17 cellular contexts compared by ENCODE assay signal in genomic region chr7:139886899-139887298, GRCh38. TPM values are rescaled to one million over a fixed set of nuclear protein-coding genes. Genes with fewer than 3 reads are reported as not detected.
DNase-seq lines count a peak whose midpoint lies in the region; ATAC-seq and TF ChIP-seq lines count a peak whose summit lies in the region.
"Had no signal": no experiment of that assay in that cellular context is flagged by ENCODE, and none has a peak within 500 bp of the region (broad histone marks: within the 10 kb centered on the region; RNA-seq: fewer than 3 reads in every experiment).

No MANE protein-coding gene starts in this region.

- H3K4me1 Mint-ChIP-seq in CD14-positive monocyte, result peaks cover 56% of the 10 kb centered on the region
- peaks cover 12% of the 10 kb centered on the region for H3K4me1 Mint-ChIP-seq in activated T-helper 17 cell treated with anti-CD3 and anti-CD28 coated beads, Interleukin-2, amount 50 U/mL, for 72 hours
- peaks cover 78 to 82% of the 10 kb centered on the region in 2 donors for H3K4me1 Mint-ChIP-seq in natural killer cell treated with Interleukin-12 subunit alpha and Interleukin-12 subunit beta and Interleukin-15 and Interleukin-18, amount 100 ng/mL, for 72 hours (ENCODE audit: low read depth in 2 of 2)
- peaks cover 0 to 48% (median 4%) of the 10 kb centered on the region in 4 donors for H3K4me1 Mint-ChIP-seq in naive thymus-derived CD8-positive, alpha-beta T cell
- H3K4me1 Mint-ChIP-seq: B cell had no signal

- peaks cover 0 to under 1% (median 0%) of the 10 kb centered on the region in 3 donors for H3K27me3 Mint-ChIP-seq in CD14-positive monocyte (ENCODE audit: low read depth in 3 of 3)
- no peaks in the 10 kb centered on the region for H3K27me3 Mint-ChIP-seq in activated T-helper 17 cell treated with anti-CD3 and anti-CD28 coated beads, Interleukin-2, amount 50 U/mL, for 72 hours
- no peaks in the 10 kb centered on the region for H3K27me3 Mint-ChIP-seq in natural killer cell treated with Interleukin-12 subunit alpha and Interleukin-12 subunit beta and Interleukin-15 and Interleukin-18, amount 100 ng/mL, for 72 hours
- peaks cover 0 to 9% (median 3%) of the 10 kb centered on the region in 5 donors for H3K27me3 Mint-ChIP-seq in naive thymus-derived CD8-positive, alpha-beta T cell

- DNase-seq in CD14-positive monocyte (ENCODE audit: low spot score), result no peak
- no peak for DNase-seq in natural killer cell treated with Interleukin-12 subunit alpha and Interleukin-12 subunit beta and Interleukin-15 and Interleukin-18, amount 100 ng/mL, for 72 hours (ENCODE audit: low spot score)
- no peak for DNase-seq in naive thymus-derived CD8-positive, alpha-beta T cell
- DNase-seq in stimulated activated CD4-positive, alpha-beta T cell treated with anti-CD3 and anti-CD28 coated beads, Interleukin-2, amount 100 ng/mL, for 48 hours, result no peak
- DNase-seq: EL, GM23248, KG1, NCI-H1092 treated with DMSO at 0.1 percent for 48 hours, NCI-H1436 treated with DMSO at 0.1 percent for 48 hours, NCI-H2029, NCI-H2227 treated with DMSO at 0.1 percent for 48 hours, NCI-H510A, SK-N-SH had no signal

- intact Hi-C loops in CD14-positive monocyte (cut with micrococcal nuclease), result no loop called here

- TF ChIP-seq CTCF in CD14-positive monocyte (IDR thresholded peaks at IDR 0.05), result no peak

- H3K27ac Mint-ChIP-seq in CD14-positive monocyte, result peak overlapping the region in 6 of 7 donors; percentile 27 to 88 (median 72)
- H3K27ac Mint-ChIP-seq in activated T-helper 17 cell treated with anti-CD3 and anti-CD28 coated beads, Interleukin-2, amount 50 U/mL, for 72 hours, result peak overlapping the region; percentile 35
- H3K27ac Mint-ChIP-seq in natural killer cell treated with Interleukin-12 subunit alpha and Interleukin-12 subunit beta and Interleukin-15 and Interleukin-18, amount 100 ng/mL, for 72 hours, result peak overlapping the region; percentile 85 to 99
- H3K27ac Mint-ChIP-seq in naive thymus-derived CD8-positive, alpha-beta T cell, result no peak overlapping the region
- H3K27ac Mint-ChIP-seq: B cell had no signal

- ATAC-seq in GM19463 (IDR thresholded peaks at IDR 0.05; ENCODE audit: unreplicated experiment) (peak; percentile 62), HG02970 (IDR thresholded peaks at IDR 0.05; ENCODE audit: low FRiP score, unreplicated experiment) (no peak)
- ATAC-seq in activated T-helper 17 cell treated with anti-CD3 and anti-CD28 coated beads, Interleukin-2, amount 50 U/mL, for 72 hours (replicated peaks), result peak; percentile 38
- no peak for ATAC-seq in natural killer cell treated with Interleukin-12 subunit alpha and Interleukin-12 subunit beta and Interleukin-15 and Interleukin-18, amount 100 ng/mL, for 72 hours
- no peak for ATAC-seq in naive thymus-derived CD8-positive, alpha-beta T cell

- POLR2A ChIA-PET in naive thymus-derived CD8-positive, alpha-beta T cell (lab: Charles Lee), result interaction anchor here (0.6 kb wide), 2 partner anchors 37 to 1355 kb away, joined by 3 read pairs; no protein-coding TSS in a partner anchor

- H3K4me3 Mint-ChIP-seq in CD14-positive monocyte, result no peak overlapping the region
- H3K4me3 Mint-ChIP-seq in activated T-helper 17 cell treated with anti-CD3 and anti-CD28 coated beads, Interleukin-2, amount 50 U/mL, for 72 hours, result no peak overlapping the region
- peak overlapping the region; percentile 71 for H3K4me3 Mint-ChIP-seq in natural killer cell treated with Interleukin-12 subunit alpha and Interleukin-12 subunit beta and Interleukin-15 and Interleukin-18, amount 100 ng/mL, for 72 hours
- H3K4me3 Mint-ChIP-seq in naive thymus-derived CD8-positive, alpha-beta T cell, result no peak overlapping the region
- H3K4me3 Mint-ChIP-seq: B cell had no signal

- H3K9me3 Mint-ChIP-seq in CD14-positive monocyte, result peaks cover 0 to 2% (median 0%) of the 10 kb centered on the region in 7 donors
- no peaks in the 10 kb centered on the region for H3K9me3 Mint-ChIP-seq in activated T-helper 17 cell treated with anti-CD3 and anti-CD28 coated beads, Interleukin-2, amount 50 U/mL, for 72 hours
- peaks cover 14% of the 10 kb centered on the region for H3K9me3 Mint-ChIP-seq in natural killer cell treated with Interleukin-12 subunit alpha and Interleukin-12 subunit beta and Interleukin-15 and Interleukin-18, amount 100 ng/mL, for 72 hours
- peaks cover 0 to 9% (median 0%) of the 10 kb centered on the region in 9 donors for H3K9me3 Mint-ChIP-seq in naive thymus-derived CD8-positive, alpha-beta T cell

- peaks cover 76 to 82% of the 10 kb centered on the region in 2 donors for H3K36me3 Mint-ChIP-seq in CD14-positive monocyte
- no peaks in the 10 kb centered on the region for H3K36me3 Mint-ChIP-seq in activated T-helper 17 cell treated with anti-CD3 and anti-CD28 coated beads, Interleukin-2, amount 50 U/mL, for 72 hours (ENCODE audit: low read depth)
- peaks cover 30% of the 10 kb centered on the region for H3K36me3 Mint-ChIP-seq in natural killer cell treated with Interleukin-12 subunit alpha and Interleukin-12 subunit beta and Interleukin-15 and Interleukin-18, amount 100 ng/mL, for 72 hours
- H3K36me3 Mint-ChIP-seq in naive thymus-derived CD8-positive, alpha-beta T cell, result peaks cover 0 to 10% (median 7%) of the 10 kb centered on the region in 3 donors

RNA-seq across cellular contexts. Expression of gene TBXAS1, which starts 57.8 kb away (rescaled TPM):
- polyA plus RNA-seq in CD14-positive monocyte, result 100 to 1,000 TPM; 289 to 298 TPM
- total RNA-seq in activated T-helper 17 cell treated with anti-CD3 and anti-CD28 coated beads, Interleukin-2, amount 50 U/mL, for 72 hours, result 10 to 100 TPM; 17.8 to 22.0 TPM
- 100 to 1,000 TPM; 104 to 130 TPM for total RNA-seq in natural killer cell treated with Interleukin-12 subunit alpha and Interleukin-12 subunit beta and Interleukin-15 and Interleukin-18, amount 100 ng/mL, for 72 hours
- 1 to 10 TPM; 1.6 to 2.7 TPM for total RNA-seq in naive thymus-derived CD8-positive, alpha-beta T cell
- 1 to 10 TPM in 1 of 3 donors, under 1 TPM in 2; 0.41 to 1.1 (median 0.75) TPM for polyA plus RNA-seq in naive thymus-derived CD8-positive, alpha-beta T cell
- total RNA-seq: GM23248 had no signal

Comparison
In these comparisons a context has a peak if more than half of its experiments do, and no peak if none do; other contexts are left out.
1. H3K27ac Mint-ChIP-seq: peak in CD14-positive monocyte (6 of 7), activated T-helper 17 cell treated with anti-CD3 and anti-CD28 coated beads, Interleukin-2, amount 50 U/mL, for 72 hours (single experiment) and natural killer cell treated with Interleukin-12 subunit alpha and Interleukin-12 subunit beta and Interleukin-15 and Interleukin-18, amount 100 ng/mL, for 72 hours (2 of 2); none in naive thymus-derived CD8-positive, alpha-beta T cell (0 of 10).
2. ATAC-seq: peak in GM19463 (single experiment) and activated T-helper 17 cell treated with anti-CD3 and anti-CD28 coated beads, Interleukin-2, amount 50 U/mL, for 72 hours (single experiment); none in natural killer cell treated with Interleukin-12 subunit alpha and Interleukin-12 subunit beta and Interleukin-15 and Interleukin-18, amount 100 ng/mL, for 72 hours (0 of 2), HG02970 (single experiment) and naive thymus-derived CD8-positive, alpha-beta T cell (0 of 2).
3. RNA of gene TBXAS1, which starts 57.8 kb away (total RNA-seq): 104 to 130 TPM in natural killer cell treated with Interleukin-12 subunit alpha and Interleukin-12 subunit beta and Interleukin-15 and Interleukin-18, amount 100 ng/mL, for 72 hours and 17.8 to 22.0 TPM in activated T-helper 17 cell treated with anti-CD3 and anti-CD28 coated beads, Interleukin-2, amount 50 U/mL, for 72 hours; 1.6 to 2.7 TPM in naive thymus-derived CD8-positive, alpha-beta T cell; every median in the first group is over 4 times any median in the second.